ENCODE assay signal across 1 cellular context in genomic region chr15:40108061-40108854, GRCh38.
A peak's percentile ranks its signal among the peaks of the same experiment; 100 is the strongest.
TF ChIP-seq lines count a peak whose summit lies in the region.

No MANE protein-coding gene starts in this region.

TF ChIP-seq in HEK293, 187 proteins besides CTCF, POLR2A, EP300 and RAD21 (continued from another document and continues in another):
- peak; percentile 14; the same call in 1 of the 2 replicates for TF ChIP-seq PRDM10 (tag by site-specific recombination; IDR thresholded peaks at IDR 0.05)
- TF ChIP-seq ZBTB17 (tag by site-specific recombination; IDR thresholded peaks at IDR 0.05), result peak; percentile 90
- no peak for TF ChIP-seq ZNF624 (tag by site-specific recombination; IDR thresholded peaks at IDR 0.05)
- peak; percentile 55; the same call in 1 of the 2 replicates for TF ChIP-seq ZNF391 (tag by site-specific recombination; IDR thresholded peaks at IDR 0.05; ENCODE audit: borderline replicate concordance, low read depth)
- TF ChIP-seq ZSCAN5A (tag by site-specific recombination; IDR thresholded peaks at IDR 0.05), result 0 out of 2 replicates have a peak, but pooled peaks have one; percentile 33
- peak; percentile 40; the same call in 1 of the 2 replicates for TF ChIP-seq ZNF777 (tag by site-specific recombination; IDR thresholded peaks at IDR 0.05; ENCODE audit: borderline replicate concordance)
- TF ChIP-seq ZNF843 (tag by site-specific recombination; IDR thresholded peaks at IDR 0.05), result 0 out of 2 replicates have a peak, but pooled peaks have one; percentile 31
- no peak for TF ChIP-seq HOXC10 (CRISPR knock-in tag; IDR thresholded peaks at IDR 0.05)
- no peak for TF ChIP-seq ZNF654 (tag by site-specific recombination; IDR thresholded peaks at IDR 0.05; ENCODE audit: low read depth)
- TF ChIP-seq ZNF114 (tag by site-specific recombination; IDR thresholded peaks at IDR 0.05), result no peak
- no peak for TF ChIP-seq ZNF292 (tag by site-specific recombination; IDR thresholded peaks at IDR 0.05; ENCODE audit: borderline replicate concordance, low read depth)
- TF ChIP-seq BCL6B (tag by site-specific recombination; IDR thresholded peaks at IDR 0.05), result peak; percentile 64
- no peak for TF ChIP-seq ZNF26 (tag by site-specific recombination; IDR thresholded peaks at IDR 0.05)
- no peak for TF ChIP-seq ZIC2 (tag by site-specific recombination; IDR thresholded peaks at IDR 0.05)
- TF ChIP-seq ZNF529 (tag by site-specific recombination; IDR thresholded peaks at IDR 0.05; ENCODE audit: insufficient replicate concordance), result no peak
- TF ChIP-seq YY2 (tag by site-specific recombination; IDR thresholded peaks at IDR 0.05), result no peak
- TF ChIP-seq HIC1 (tag by site-specific recombination; IDR thresholded peaks at IDR 0.05), result peak; percentile 40; the same call in 1 of the 2 replicates
- TF ChIP-seq KLF17 (tag by site-specific recombination; IDR thresholded peaks at IDR 0.05), result 0 out of 2 replicates have a peak, but pooled peaks have one; percentile 37
- TF ChIP-seq ZNF341 (tag by site-specific recombination; IDR thresholded peaks at IDR 0.05; ENCODE audit: low read depth), result no peak
- TF ChIP-seq ZNF280C (tag by site-specific recombination; IDR thresholded peaks at IDR 0.05), result no peak
- TF ChIP-seq ZNF223 (tag by site-specific recombination; IDR thresholded peaks at IDR 0.05), result no peak
- TF ChIP-seq ZNF544 (tag by site-specific recombination; IDR thresholded peaks at IDR 0.05), result no peak
- TF ChIP-seq ZNF354C (tag by site-specific recombination; IDR thresholded peaks at IDR 0.05; ENCODE audit: borderline replicate concordance, low read depth), result no peak
- no peak for TF ChIP-seq ZNF121 (tag by site-specific recombination; IDR thresholded peaks at IDR 0.05)
- peak; percentile 24; the same call in 1 of the 2 replicates for TF ChIP-seq ZNF629 (tag by site-specific recombination; IDR thresholded peaks at IDR 0.05)
- peak; percentile 91 for TF ChIP-seq ZNF600 (tag by site-specific recombination; IDR thresholded peaks at IDR 0.05)
- peak; percentile 71 for TF ChIP-seq ZNF398 (tag by site-specific recombination; IDR thresholded peaks at IDR 0.05)
- TF ChIP-seq ZNF202 (tag by site-specific recombination; IDR thresholded peaks at IDR 0.05; ENCODE audit: borderline replicate concordance), result no peak
- no peak for TF ChIP-seq EGR2 (tag by site-specific recombination; IDR thresholded peaks at IDR 0.05; ENCODE audit: low read depth)
- TF ChIP-seq SP3 (tag by site-specific recombination; IDR thresholded peaks at IDR 0.05), result 0 out of 2 replicates have a peak, but pooled peaks have one; percentile 33
- TF ChIP-seq ZNF488 (tag by site-specific recombination; IDR thresholded peaks at IDR 0.05), result no peak
- TF ChIP-seq ZNF211 (tag by site-specific recombination; IDR thresholded peaks at IDR 0.05; ENCODE audit: low read depth), result no peak
- no peak for TF ChIP-seq ZNF768 (tag by site-specific recombination; IDR thresholded peaks at IDR 0.05)
- peak; percentile 61 for TF ChIP-seq ZNF692 (tag by site-specific recombination; IDR thresholded peaks at IDR 0.05)
- no peak for TF ChIP-seq ZNF791 (tag by site-specific recombination; IDR thresholded peaks at IDR 0.05)
- TF ChIP-seq RBAK (tag by site-specific recombination; IDR thresholded peaks at IDR 0.05), result no peak
- no peak for TF ChIP-seq ZNF23 (tag by site-specific recombination; IDR thresholded peaks at IDR 0.05; ENCODE audit: borderline replicate concordance)
- no peak for TF ChIP-seq ZNF350 (tag by site-specific recombination; IDR thresholded peaks at IDR 0.05)
- no peak for TF ChIP-seq KLF7 (tag by site-specific recombination; IDR thresholded peaks at IDR 0.05; ENCODE audit: borderline replicate concordance)
